ENCODE assay signal across 1 cellular context in genomic region chrX:2862404-2862803, GRCh38.
A peak's percentile ranks its signal among the peaks of the same experiment; 100 is the strongest.
TF ChIP-seq lines count a peak whose summit lies in the region.

No MANE protein-coding gene starts in this region.

TF ChIP-seq in HepG2, 621 proteins besides CTCF, POLR2A, EP300 and RAD21:
- no peak for TF ChIP-seq ZNF33B (CRISPR knock-in tag; IDR thresholded peaks at IDR 0.05)
- no peak for TF ChIP-seq NR2F2 (IDR thresholded peaks at IDR 0.05; ENCODE audit: borderline replicate concordance, low read depth)
- TF ChIP-seq SATB2 (CRISPR knock-in tag; IDR thresholded peaks at IDR 0.05): no peak
- TF ChIP-seq ZNF326 (CRISPR knock-in tag; IDR thresholded peaks at IDR 0.05; ENCODE audit: borderline replicate concordance): no peak
- peak; percentile 32 for TF ChIP-seq PAXIP1 (CRISPR knock-in tag; conservative IDR thresholded peaks at IDR 0.05)
- peak; percentile 52 for TF ChIP-seq HNF4A (CRISPR knock-in tag; IDR thresholded peaks at IDR 0.05)
- peak; percentile 33; the same call in 1 of the 2 replicates for TF ChIP-seq SALL1 (CRISPR knock-in tag; IDR thresholded peaks at IDR 0.05)
- TF ChIP-seq PTBP1 (IDR thresholded peaks at IDR 0.05; ENCODE audit: low read depth, low read length, poor library complexity, severe bottlenecking): no peak
- no peak for TF ChIP-seq RBM39 (IDR thresholded peaks at IDR 0.05; ENCODE audit: low read depth, low read length, poor library complexity, severe bottlenecking)
- TF ChIP-seq ZNF619 (CRISPR knock-in tag; IDR thresholded peaks at IDR 0.05): no peak
